ENCODE assay signal across 17 cellular contexts in genomic region chr10:20890009-20890408, GRCh38. TPM values are rescaled to one million over a fixed set of nuclear protein-coding genes. Genes with fewer than 3 reads are reported as not detected.
DNase-seq lines count a peak whose midpoint lies in the region; ATAC-seq and TF ChIP-seq lines count a peak whose summit lies in the region.
"Had no signal": no experiment of that assay in that cellular context is flagged by ENCODE, and none has a peak within 500 bp of the region (broad histone marks: within the 10 kb centered on the region; RNA-seq: fewer than 3 reads in every experiment).

No MANE protein-coding gene starts in this region.

- H3K9me3 ChIP-seq in endodermal cell (ENCODE audit: control insufficient read depth, low read length) = no peaks in the 10 kb centered on the region
- H3K9me3 ChIP-seq in A673 (ENCODE audit: low read depth, low read length, poor library complexity, severe bottlenecking) = no peaks in the 10 kb centered on the region
- H3K9me3 ChIP-seq: adrenal gland, lower lobe of right lung, psoas muscle, SJSA1, testis had no signal

- ATAC-seq in HG02798 (IDR thresholded peaks at IDR 0.05; ENCODE audit: poor library complexity, unreplicated experiment) = no peak
- ATAC-seq: lower lobe of right lung, psoas muscle had no signal

- peak overlapping the region; percentile 56 for H3K9ac ChIP-seq in endodermal cell (ENCODE audit: extremely low read depth, low read length, poor library complexity, severe bottlenecking)

- H3K27ac ChIP-seq in endodermal cell (ENCODE audit: low read depth, low read length) = peak overlapping the region; percentile 4
- H3K27ac ChIP-seq in A673 (ENCODE audit: low read depth, low read length, poor library complexity, severe bottlenecking) = no peak overlapping the region
- H3K27ac ChIP-seq: adrenal gland, dorsolateral prefrontal cortex, lower lobe of right lung, psoas muscle, SJSA1, testis had no signal

- peaks cover 8% of the 10 kb centered on the region for H3K36me3 ChIP-seq in endodermal cell (ENCODE audit: control insufficient read depth, insufficient read depth, low read length)
- no peaks in the 10 kb centered on the region for H3K36me3 ChIP-seq in A673 (ENCODE audit: insufficient read depth, low read length, poor library complexity, severe bottlenecking)
- H3K36me3 ChIP-seq: adrenal gland, SJSA1 had no signal

- no peaks in the 10 kb centered on the region for H3K27me3 ChIP-seq in endodermal cell (ENCODE audit: control insufficient read depth, insufficient read depth, low read length, poor library complexity, severe bottlenecking)
- H3K27me3 ChIP-seq in A673 (replicated peaks; ENCODE audit: insufficient read depth, low read depth, low read length, poor library complexity) = no peaks in the 10 kb centered on the region
- H3K27me3 ChIP-seq: adrenal gland, dorsolateral prefrontal cortex, SJSA1, testis had no signal

- no peaks in the 10 kb centered on the region for H3K9me3 Mint-ChIP-seq in endodermal cell
- H3K9me3 Mint-ChIP-seq: activated T-helper 1 cell treated with anti-CD3 and anti-CD28 coated beads, Interleukin-12 subunit alpha, Interleukin-12 subunit beta, Interleukin-2, Interleukin-4 antibody, amounts not matched to agents 30 ng/mL and 10 ng/mL and 1 ng/mL, durations not matched to agents 14 hours and 24 hours and 36 hours; nephron had no signal

- peaks cover 16% of the 10 kb centered on the region for H3K36me3 Mint-ChIP-seq in endodermal cell (ENCODE audit: low read depth)

- POLR2A ChIA-PET in A673 (lab: Charles Lee; ENCODE audit: low non-redundant PET) = no interaction called here

- H3K4me3 ChIP-seq in endodermal cell (ENCODE audit: low read length) (no peak overlapping the region), A673 (ENCODE audit: low read depth, low read length, poor library complexity, severe bottlenecking) (no peak overlapping the region)
- H3K4me3 ChIP-seq: adrenal gland, dorsolateral prefrontal cortex, lower lobe of right lung, psoas muscle, SJSA1, testis had no signal

- H3K4me1 ChIP-seq in endodermal cell (ENCODE audit: control insufficient read depth, insufficient read depth, low read length) (peaks cover 28% of the 10 kb centered on the region), A673 (ENCODE audit: insufficient read depth, low read length, poor library complexity, severe bottlenecking) (peaks cover 15% of the 10 kb centered on the region)
- H3K4me1 ChIP-seq: lower lobe of right lung, psoas muscle, SJSA1, testis had no signal

- CTCF ChIA-PET in A673 (lab: Charles Lee) = no interaction called here

- TF ChIP-seq CTCF in endodermal cell (conservative IDR thresholded peaks at IDR 0.05) = no peak
- no peak for TF ChIP-seq CTCF in A673 (conservative IDR thresholded peaks at IDR 0.05; ENCODE audit: low read depth, low read length)

- H3K4me3 Mint-ChIP-seq in endodermal cell = peak overlapping the region; percentile 4
- H3K4me3 Mint-ChIP-seq: activated T-helper 1 cell treated with anti-CD3 and anti-CD28 coated beads, Interleukin-12 subunit alpha, Interleukin-12 subunit beta, Interleukin-2, Interleukin-4 antibody, amounts not matched to agents 30 ng/mL and 10 ng/mL and 1 ng/mL, durations not matched to agents 14 hours and 24 hours and 36 hours; nephron had no signal

- peak; percentile 43 for DNase-seq in COLO668 (lab: John Stamatoyannopoulos, UW; ENCODE audit: unreplicated experiment)
- peak; percentile 45 for DNase-seq in NCI-H1092 (lab: John Stamatoyannopoulos, UW)
- peak; percentile 51 for DNase-seq in NCI-H774 (lab: John Stamatoyannopoulos, UW)
- peak; percentile 70 for DNase-seq in endodermal cell
- no peak for DNase-seq in NOMO-1 (lab: John Stamatoyannopoulos, UW; ENCODE audit: unreplicated experiment in 2 of 2)
- no peak for DNase-seq in NCI-H187 (lab: John Stamatoyannopoulos, UW)
- no peak for DNase-seq in A673 (ENCODE audit: low spot score)
- DNase-seq: activated CD4-positive, alpha-beta T cell treated with anti-CD3 and anti-CD28 coated beads, Interleukin-2, amount 50 U/mL, for 48 hours; adrenal gland; dorsolateral prefrontal cortex; lower lobe of right lung; psoas muscle; testis had no signal

- intact Hi-C loops in A673 (cut with micrococcal nuclease; ENCODE audit: unreplicated experiment) = no loop called here

- H3K27ac Mint-ChIP-seq in endodermal cell = peak overlapping the region; percentile 92
- H3K27ac Mint-ChIP-seq: activated T-helper 1 cell treated with anti-CD3 and anti-CD28 coated beads, Interleukin-12 subunit alpha, Interleukin-12 subunit beta, Interleukin-2, Interleukin-4 antibody, amounts not matched to agents 30 ng/mL and 10 ng/mL and 1 ng/mL, durations not matched to agents 14 hours and 24 hours and 36 hours; nephron had no signal

- WGBS in endodermal cell (ENCODE audit: insufficient coverage in 1 of 2, insufficient read length in 1 of 2), 2 experiments = 38 to 68% methylated on average over 6 of the region's 6 CpGs

- no peaks in the 10 kb centered on the region for H3K27me3 Mint-ChIP-seq in endodermal cell (ENCODE audit: insufficient read depth)

- peaks cover 56% of the 10 kb centered on the region for H3K4me1 Mint-ChIP-seq in endodermal cell

- no TSS peak for BruUV-seq in A673 (replicated peaks; lab: Mats Ljungman, UMichigan)

RNA-seq across cellular contexts. Expression of gene NEBL, which starts 7.1 kb away (rescaled TPM):
- total RNA-seq in endodermal cell (10 to 100 TPM; 39.8 to 61.6 TPM), A673 (2021) (7.5 and 11.5 TPM in 2 replicates)
- polyA plus RNA-seq in endodermal cell (2013, experiment 1 of 2) = 20.8 TPM
- polyA plus RNA-seq in endodermal cell (2013, experiment 2 of 2) = 22.4 TPM

Comparison
In these comparisons a context has a peak if more than half of its experiments do, and no peak if none do; other contexts are left out.
1. DNase-seq: peak in COLO668 (single experiment), NCI-H1092 (single experiment), NCI-H774 (single experiment) and endodermal cell (single experiment); none in NOMO-1 (0 of 2), NCI-H187 (0 of 2) and A673 (single experiment).